ENCODE assay signal across 8 cellular contexts in the genomic region with DNA sequence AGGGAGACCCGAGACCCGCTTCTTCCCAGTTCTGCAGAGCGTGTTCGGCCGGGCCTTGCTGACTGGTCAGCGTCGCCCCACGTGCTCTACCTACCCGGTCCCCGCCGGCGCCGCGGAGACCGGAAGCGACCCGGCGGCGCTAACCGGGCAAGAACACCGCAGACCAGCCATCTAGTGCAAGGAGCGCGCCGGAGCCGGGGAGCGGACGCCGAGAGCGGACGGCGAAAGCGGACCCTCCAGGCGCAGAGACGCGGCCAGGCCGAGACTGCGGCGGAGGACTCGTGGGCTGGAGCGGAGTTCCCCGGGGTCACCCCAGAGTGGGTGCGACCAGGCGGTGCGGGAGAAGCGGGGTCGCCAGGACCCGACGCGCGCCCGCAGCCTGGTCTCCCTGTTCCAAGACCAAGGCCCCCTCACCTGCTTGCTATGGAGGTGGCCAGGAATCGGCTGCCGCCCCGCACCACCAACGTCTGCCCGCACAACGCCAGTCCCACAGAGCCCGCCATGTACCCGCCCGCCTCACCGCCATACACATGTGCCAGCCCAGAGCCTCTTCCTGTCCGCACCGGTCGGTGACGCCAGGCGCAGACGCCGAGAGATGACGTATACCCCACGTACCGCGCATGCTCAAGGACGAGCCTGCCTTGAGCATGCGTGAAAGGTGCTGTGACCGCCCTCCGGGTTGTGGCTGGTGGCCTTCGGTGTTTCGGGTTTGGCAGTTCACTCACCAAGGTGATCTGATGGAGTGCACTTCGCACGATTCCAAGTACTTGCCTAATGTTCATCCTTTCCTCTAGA. TPM values are rescaled to one million over a fixed set of nuclear protein-coding genes. Genes with fewer than 3 reads are reported as not detected.
A peak's percentile ranks its signal among the peaks of the same experiment; 100 is the strongest.
DNase-seq lines count a peak whose midpoint lies in the region; ATAC-seq and TF ChIP-seq lines count a peak whose summit lies in the region.

A gene with protein sequence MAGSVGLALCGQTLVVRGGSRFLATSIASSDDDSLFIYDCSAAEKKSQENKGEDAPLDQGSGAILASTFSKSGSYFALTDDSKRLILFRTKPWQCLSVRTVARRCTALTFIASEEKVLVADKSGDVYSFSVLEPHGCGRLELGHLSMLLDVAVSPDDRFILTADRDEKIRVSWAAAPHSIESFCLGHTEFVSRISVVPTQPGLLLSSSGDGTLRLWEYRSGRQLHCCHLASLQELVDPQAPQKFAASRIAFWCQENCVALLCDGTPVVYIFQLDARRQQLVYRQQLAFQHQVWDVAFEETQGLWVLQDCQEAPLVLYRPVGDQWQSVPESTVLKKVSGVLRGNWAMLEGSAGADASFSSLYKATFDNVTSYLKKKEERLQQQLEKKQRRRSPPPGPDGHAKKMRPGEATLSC (minus strand): TSS at position 547 of the 795 bp plus-strand sequence. CDS start 44 bp downstream, at position 503.

- H3K4me1 ChIP-seq in breast epithelium (no peaks in the 10 kb centered on the region), skeletal muscle tissue (ENCODE audit: control insufficient read depth in 3 of 3, insufficient read depth in 3 of 3, low read length in 3 of 3) (peaks cover 13 to 28% (median 15%) of the 10 kb centered on the region in 3 donors)

- H3K27me3 ChIP-seq in WERI-Rb-1 (ENCODE audit: insufficient read depth, low read depth, severe bottlenecking): no peaks in the 10 kb centered on the region
- H3K27me3 ChIP-seq in breast epithelium: no peaks in the 10 kb centered on the region
- no peaks in the 10 kb centered on the region for H3K27me3 ChIP-seq in skeletal muscle tissue (ENCODE audit: control insufficient read depth in 3 of 3, insufficient read depth in 3 of 3, low read length in 3 of 3)

- H3K27ac ChIP-seq in WERI-Rb-1 (peak within 1 kb of the TSS; percentile 92), breast epithelium (peak within 1 kb of the TSS; percentile 76 to 93), skeletal muscle tissue (ENCODE audit: low read depth, low read length) (peak within 1 kb of the TSS; percentile 69)

- H3K4me3 ChIP-seq in WERI-Rb-1 (ENCODE audit: low read depth, low read length) (peak within 1 kb of the TSS; percentile 90), breast epithelium (peak within 1 kb of the TSS; percentile 90 to 99 (median 98)), iPS-18c (ENCODE audit: insufficient read depth, low read depth, low read length) (peak within 1 kb of the TSS; percentile 85), skeletal muscle tissue (ENCODE audit: low read length in 3 of 3) (peak within 1 kb of the TSS; percentile 74 to 99 (median 98))

- H3K9me3 ChIP-seq in WERI-Rb-1 (ENCODE audit: severe bottlenecking) (no peaks in the 10 kb centered on the region), breast epithelium (no peaks in the 10 kb centered on the region), iPS-18c (ENCODE audit: control insufficient read depth, insufficient read depth, low read length) (no peaks in the 10 kb centered on the region), skeletal muscle tissue (ENCODE audit: control insufficient read depth in 3 of 3, low read length in 3 of 3) (no peaks in the 10 kb centered on the region)

- TF ChIP-seq CTCF in WERI-Rb-1 (IDR thresholded peaks at IDR 0.05; ENCODE audit: low read depth, low read length): no peak
- TF ChIP-seq CTCF in breast epithelium (IDR thresholded peaks at IDR 0.05): no peak

- H3K36me3 ChIP-seq in WERI-Rb-1: peaks cover 29% of the 10 kb centered on the region
- no peaks in the 10 kb centered on the region for H3K36me3 ChIP-seq in breast epithelium
- H3K36me3 ChIP-seq in skeletal muscle tissue (ENCODE audit: control insufficient read depth in 3 of 3, insufficient read depth in 3 of 3, low read length in 3 of 3): peaks cover 3 to 7% (median 4%) of the 10 kb centered on the region in 3 donors

- peak; percentile 72 for TF ChIP-seq POLR2A in breast epithelium (IDR thresholded peaks at IDR 0.05)

- ATAC-seq in GM18909 (IDR thresholded peaks at IDR 0.05; ENCODE audit: poor library complexity, unreplicated experiment) (peak; percentile 88), HG03159 (IDR thresholded peaks at IDR 0.05; ENCODE audit: unreplicated experiment) (peak; percentile 82)

- intact Hi-C loops in breast epithelium (cut with DNase I; ENCODE audit: low total_unique reads): no loop called here

- peak; percentile 100 for DNase-seq in AG08395 (ENCODE audit: low spot score)
- DNase-seq in NCI-H2227 (lab: John Stamatoyannopoulos, UW; ENCODE audit: unreplicated experiment): peak; percentile 99
- peak; percentile 99 for DNase-seq in WERI-Rb-1
- DNase-seq in breast epithelium (ENCODE audit: low spot score in 2 of 2): peak; percentile 97 to 98

- H3K9ac ChIP-seq in skeletal muscle tissue (ENCODE audit: low read depth in 1 of 3, low read length in 3 of 3): peak within 1 kb of the TSS; percentile 77 to 89 (median 89)

RNA-seq across cellular contexts. Expression of the gene that starts here (rescaled TPM):
- total RNA-seq in breast epithelium (10 to 100 TPM in 2 of 3 donors, 1 to 10 TPM in 1; 6.2 to 16.4 (median 12.7) TPM), skeletal muscle tissue (8.4 TPM)

Comparison
In these comparisons a context has a peak if more than half of its experiments do, and no peak if none do; other contexts are left out.
1. Peak in every context shown above with its lines: DNase-seq, ATAC-seq, H3K4me3 ChIP-seq and H3K27ac ChIP-seq.